12 cellular contexts compared by ENCODE assay signal in genomic region chr19:47781590-47782318, GRCh38. TPM values are rescaled to one million over a fixed set of nuclear protein-coding genes. Genes with fewer than 3 reads are reported as not detected.
A peak's percentile ranks its signal among the peaks of the same experiment; 100 is the strongest.
DNase-seq lines count a peak whose midpoint lies in the region; ATAC-seq and TF ChIP-seq lines count a peak whose summit lies in the region.
"Had no signal": no experiment of that assay in that cellular context is flagged by ENCODE, and none has a peak within 500 bp of the region (broad histone marks: within the 10 kb centered on the region; RNA-seq: fewer than 3 reads in every experiment).

No MANE protein-coding gene starts in this region.

- intact Hi-C loops in cardiac septum (cut with DNase I), result no loop called here

- peaks cover 26% of the 10 kb centered on the region for H3F3A ChIP-seq in neural progenitor cell (ENCODE audit: low read depth)

- peaks cover 47% of the 10 kb centered on the region for H3K79me2 ChIP-seq in neural progenitor cell (ENCODE audit: low read depth)

- peaks cover 25% of the 10 kb centered on the region for H3K36me3 Mint-ChIP-seq in neural progenitor cell

- H3K4me3 ChIP-seq in cardiac muscle cell (no peak overlapping the region), neural progenitor cell (no peak overlapping the region)

- H3K9me3 ChIP-seq in cardiac muscle cell (ENCODE audit: low read depth), result no peaks in the 10 kb centered on the region
- H3K9me3 ChIP-seq in neural progenitor cell (ENCODE audit: low read depth), result no peaks in the 10 kb centered on the region

- H3K27ac ChIP-seq in cardiac muscle cell (peak overlapping the region; percentile 100), neural progenitor cell (no peak overlapping the region)

- H3K9ac ChIP-seq in neural progenitor cell, result no peak overlapping the region

- H4K20me1 ChIP-seq in neural progenitor cell (ENCODE audit: low read depth), result peaks cover 7% of the 10 kb centered on the region

- ATAC-seq in HG02588 (IDR thresholded peaks at IDR 0.05; ENCODE audit: unreplicated experiment), result no peak

- H3K27me3 ChIP-seq in cardiac muscle cell (no peaks in the 10 kb centered on the region), neural progenitor cell (no peaks in the 10 kb centered on the region)

- no peak for TF ChIP-seq CTCF in cardiac muscle cell (IDR thresholded peaks at IDR 0.05; ENCODE audit: low read depth, low read length)
- TF ChIP-seq CTCF in neural progenitor cell (IDR thresholded peaks at IDR 0.05), result no peak

- H3K27me3 Mint-ChIP-seq in neural progenitor cell (ENCODE audit: insufficient read depth, low read depth), result peaks cover 9% of the 10 kb centered on the region

- H3K9me3 Mint-ChIP-seq in neural progenitor cell, result no peaks in the 10 kb centered on the region

- no peak overlapping the region for H2AFZ ChIP-seq in neural progenitor cell (replicated peaks)

- peaks cover 49% of the 10 kb centered on the region for H3K36me3 ChIP-seq in cardiac muscle cell
- no peaks in the 10 kb centered on the region for H3K36me3 ChIP-seq in neural progenitor cell

- H3K4me1 ChIP-seq in cardiac muscle cell (ENCODE audit: low read depth) (peaks cover 11% of the 10 kb centered on the region), neural progenitor cell (no peaks in the 10 kb centered on the region)

- no peak overlapping the region for H3K4me2 ChIP-seq in neural progenitor cell

- DNase-seq in cardiac muscle cell (ENCODE audit: low read depth in 1 of 2, low spot score in 1 of 2) (no peak), cardiac septum (ENCODE audit: low spot score) (no peak), fibroblast of peridontal ligament (ENCODE audit: extremely low read depth) (peak; percentile 33), neural progenitor cell (ENCODE audit: low spot score) (no peak), NCI-H2107 treated with DMSO at 0.1 percent for 48 hours (lab: John Stamatoyannopoulos, UW; ENCODE audit: unreplicated experiment) (no peak), glomerular visceral epithelial cell (ENCODE audit: extremely low spot score) (no peak), retina (no peak)
- DNase-seq: NCI-H1436 had no signal

- no peak overlapping the region for H3K27ac Mint-ChIP-seq in neural progenitor cell

- peak overlapping the region; percentile 17 for H3K4me3 Mint-ChIP-seq in neural progenitor cell

- H3K4me1 Mint-ChIP-seq in neural progenitor cell, result peaks cover 19% of the 10 kb centered on the region

RNA-seq across cellular contexts. Expression of gene SELENOW, which starts 3.3 kb away (rescaled TPM):
- total RNA-seq in cardiac muscle cell (1,194 and 1,690 TPM in 2 replicates), cardiac septum (944 TPM), neural progenitor cell (ENCODE audit: low replicate concordance) (234 and 422 TPM in 2 replicates)
- 1,855 and 2,152 TPM in 2 replicates for polyA plus RNA-seq in cardiac muscle cell

RNA-seq across cellular contexts. Expression of gene TPRX1, which starts 22.6 kb away (rescaled TPM):
- not detected in 2 replicates for total RNA-seq in cardiac muscle cell
- not detected in 2 replicates for polyA plus RNA-seq in cardiac muscle cell
- not detected for total RNA-seq in cardiac septum
- total RNA-seq in neural progenitor cell (ENCODE audit: low replicate concordance), result not detected in 2 replicates
- total RNA-seq: activated CD8-positive, alpha-beta memory T cell treated with anti-CD3 and anti-CD28 coated beads for 36 hours; dermis microvascular lymphatic vessel endothelial cell; kidney epithelial cell had no signal

RNA-seq across cellular contexts. Expression of gene NOP53, which starts 36.4 kb away (rescaled TPM):
- total RNA-seq in cardiac muscle cell (149 and 278 TPM in 2 replicates), cardiac septum (136 TPM), neural progenitor cell (ENCODE audit: low replicate concordance) (101 and 172 TPM in 2 replicates)
- polyA plus RNA-seq in cardiac muscle cell, result 81.8 and 112 TPM in 2 replicates

RNA-seq across cellular contexts. Expression of gene CRX, which starts 40.0 kb away (rescaled TPM):
- total RNA-seq in cardiac muscle cell (0.11 and 0.15 TPM in 2 replicates), cardiac septum (not detected), neural progenitor cell (ENCODE audit: low replicate concordance) (0.19 and 0.22 TPM in 2 replicates)
- polyA plus RNA-seq in cardiac muscle cell, result 0.04 and 0.06 TPM in 2 replicates
- total RNA-seq: activated CD8-positive, alpha-beta memory T cell treated with anti-CD3 and anti-CD28 coated beads for 36 hours; dermis microvascular lymphatic vessel endothelial cell; kidney epithelial cell had no signal
